Comparison of ENCODE assay signal across 13 cellular contexts in genomic region chr2:230767862-230768388, GRCh38.
"Had no signal": no experiment of that assay in that cellular context is flagged by ENCODE, and none has a peak within 500 bp of the region (broad histone marks: within the 10 kb centered on the region; RNA-seq: fewer than 3 reads in every experiment).

No MANE protein-coding gene starts in this region.

- DNase-seq: activated effector memory CD4-positive, alpha-beta T cell treated with Interleukin-2 at 50 U/mL for 16 hours; adrenal gland; caudate nucleus; effector CD8-positive, alpha-beta T cell; islet precursor cell; retina; SHP77; stimulated activated CD4-positive, alpha-beta T cell treated with anti-CD3 and anti-CD28 coated beads, Interleukin-4, amount 100 ng/mL, for 1 hour; tibial artery had no signal

- H3K27ac Mint-ChIP-seq: T-helper 1 cell treated with Interleukin-12 subunit alpha and Interleukin-12 subunit beta and Interleukin-4 antibody, amounts not matched to agents 30 μg/mL and 1 μg/mL, for 36 hours had no signal

- H3K4me3 Mint-ChIP-seq: T-helper 1 cell treated with Interleukin-12 subunit alpha and Interleukin-12 subunit beta and Interleukin-4 antibody, amounts not matched to agents 30 μg/mL and 1 μg/mL, for 36 hours had no signal

- ATAC-seq: gastroesophageal sphincter, left lobe of liver, SK-N-SH treated with all-trans-retinoic acid at 6 μM for 48 hours had no signal

- H3K9me3 Mint-ChIP-seq: T-helper 1 cell treated with Interleukin-12 subunit alpha and Interleukin-12 subunit beta and Interleukin-4 antibody, amounts not matched to agents 30 μg/mL and 1 μg/mL, for 36 hours had no signal
